ENCODE assay signal across 9 cellular contexts in genomic region chr3:31219131-31219843, GRCh38.
DNase-seq lines count a peak whose midpoint lies in the region; ATAC-seq and TF ChIP-seq lines count a peak whose summit lies in the region.
"Had no signal": no experiment of that assay in that cellular context is flagged by ENCODE, and none has a peak within 500 bp of the region (broad histone marks: within the 10 kb centered on the region; RNA-seq: fewer than 3 reads in every experiment).

No MANE protein-coding gene starts in this region.

- H2AFZ ChIP-seq in neural progenitor cell (replicated peaks): no peak overlapping the region

- H3K4me1 ChIP-seq in neural progenitor cell: no peaks in the 10 kb centered on the region

- intact Hi-C loops in CD4-positive, alpha-beta T cell (cut with DNase I, micrococcal nuclease): loop anchor here in 1 of 2 experiments (10.0 kb wide), 1 partner anchor 316 kb away; the partner anchor contains the start of gene STT3B
- intact Hi-C loops in activated T-helper 1 cell treated with anti-CD3 and anti-CD28 coated beads, Interleukin-12 subunit alpha, Interleukin-12 subunit beta, Interleukin-2, Interleukin-4 antibody, amounts not matched to agents 30 ng/mL and 10 ng/mL and 1 ng/mL, durations not matched to agents 14 hours and 24 hours and 36 hours (cut with micrococcal nuclease): loop anchor here (2.0 kb wide), 1 partner anchor 30 kb away; no protein-coding TSS in a partner anchor

- H4K20me1 ChIP-seq in neural progenitor cell (ENCODE audit: low read depth): no peaks in the 10 kb centered on the region

- H3K9me3 Mint-ChIP-seq in CD4-positive, alpha-beta T cell: peaks cover 4% of the 10 kb centered on the region
- peaks cover 9% of the 10 kb centered on the region for H3K9me3 Mint-ChIP-seq in activated T-helper 1 cell treated with anti-CD3 and anti-CD28 coated beads, Interleukin-12 subunit alpha, Interleukin-12 subunit beta, Interleukin-2, Interleukin-4 antibody, amounts not matched to agents 30 ng/mL and 10 ng/mL and 1 ng/mL, durations not matched to agents 14 hours and 24 hours and 36 hours
- H3K9me3 Mint-ChIP-seq in neural progenitor cell: no peaks in the 10 kb centered on the region

- peak overlapping the region; percentile 18 for H3K27ac Mint-ChIP-seq in CD4-positive, alpha-beta T cell
- peak overlapping the region; percentile 35 for H3K27ac Mint-ChIP-seq in activated T-helper 1 cell treated with anti-CD3 and anti-CD28 coated beads, Interleukin-12 subunit alpha, Interleukin-12 subunit beta, Interleukin-2, Interleukin-4 antibody, amounts not matched to agents 30 ng/mL and 10 ng/mL and 1 ng/mL, durations not matched to agents 14 hours and 24 hours and 36 hours
- H3K27ac Mint-ChIP-seq in neural progenitor cell: no peak overlapping the region

- no peak overlapping the region for H3K27ac ChIP-seq in CD4-positive, alpha-beta T cell (ENCODE audit: low read depth, low read length)
- no peak overlapping the region for H3K27ac ChIP-seq in neural progenitor cell

- H3K27me3 Mint-ChIP-seq in CD4-positive, alpha-beta T cell: no peaks in the 10 kb centered on the region
- no peaks in the 10 kb centered on the region for H3K27me3 Mint-ChIP-seq in activated T-helper 1 cell treated with anti-CD3 and anti-CD28 coated beads, Interleukin-12 subunit alpha, Interleukin-12 subunit beta, Interleukin-2, Interleukin-4 antibody, amounts not matched to agents 30 ng/mL and 10 ng/mL and 1 ng/mL, durations not matched to agents 14 hours and 24 hours and 36 hours (ENCODE audit: insufficient read depth)
- no peaks in the 10 kb centered on the region for H3K27me3 Mint-ChIP-seq in neural progenitor cell (ENCODE audit: insufficient read depth, low read depth)

- no peaks in the 10 kb centered on the region for H3K79me2 ChIP-seq in neural progenitor cell (ENCODE audit: low read depth)

- H3K36me3 Mint-ChIP-seq in CD4-positive, alpha-beta T cell (ENCODE audit: low read depth): no peaks in the 10 kb centered on the region
- H3K36me3 Mint-ChIP-seq in activated T-helper 1 cell treated with anti-CD3 and anti-CD28 coated beads, Interleukin-12 subunit alpha, Interleukin-12 subunit beta, Interleukin-2, Interleukin-4 antibody, amounts not matched to agents 30 ng/mL and 10 ng/mL and 1 ng/mL, durations not matched to agents 14 hours and 24 hours and 36 hours (ENCODE audit: low read depth): peaks cover 10% of the 10 kb centered on the region
- H3K36me3 Mint-ChIP-seq in neural progenitor cell: no peaks in the 10 kb centered on the region

- peaks cover 96% of the 10 kb centered on the region for H3K4me1 Mint-ChIP-seq in CD4-positive, alpha-beta T cell (ENCODE audit: low read depth)
- peaks cover 80% of the 10 kb centered on the region for H3K4me1 Mint-ChIP-seq in activated T-helper 1 cell treated with anti-CD3 and anti-CD28 coated beads, Interleukin-12 subunit alpha, Interleukin-12 subunit beta, Interleukin-2, Interleukin-4 antibody, amounts not matched to agents 30 ng/mL and 10 ng/mL and 1 ng/mL, durations not matched to agents 14 hours and 24 hours and 36 hours (ENCODE audit: low read depth)
- H3K4me1 Mint-ChIP-seq in neural progenitor cell: peaks cover 22% of the 10 kb centered on the region

- ATAC-seq in CD4-positive, alpha-beta T cell (ENCODE audit: poor library complexity): no peak
- ATAC-seq in GM19452 (IDR thresholded peaks at IDR 0.05; ENCODE audit: unreplicated experiment) (peak; percentile 83), HG03139 (IDR thresholded peaks at IDR 0.05; ENCODE audit: unreplicated experiment) (peak; percentile 46)

- H3K4me3 ChIP-seq in neural progenitor cell: no peak overlapping the region

- H3K4me2 ChIP-seq in neural progenitor cell: no peak overlapping the region

- TF ChIP-seq CTCF in CD4-positive, alpha-beta T cell (IDR thresholded peaks at IDR 0.05): no peak
- TF ChIP-seq CTCF in neural progenitor cell (IDR thresholded peaks at IDR 0.05): no peak

- no peak for DNase-seq in CD4-positive, alpha-beta T cell
- no peak for DNase-seq in activated T-helper 1 cell treated with anti-CD3 and anti-CD28 coated beads, Interleukin-12 subunit alpha, Interleukin-12 subunit beta, Interleukin-2, Interleukin-4 antibody, amounts not matched to agents 30 ng/mL and 10 ng/mL and 1 ng/mL, durations not matched to agents 14 hours and 24 hours and 36 hours (ENCODE audit: low spot score)
- DNase-seq in neural progenitor cell (ENCODE audit: low spot score) (no peak), NCI-H1092 treated with DMSO at 0.1 percent for 48 hours (lab: John Stamatoyannopoulos, UW) (no peak)
- no peak for DNase-seq in stimulated activated naive CD4-positive, alpha-beta T cell (lab: John Stamatoyannopoulos, UW)
- DNase-seq in activated T-cell treated with anti-CD3 and anti-CD28 coated beads, Interleukin-2, amount 50 U/mL, for 1 hour: no peak
- DNase-seq: MM.1S had no signal

- H3K36me3 ChIP-seq in neural progenitor cell: no peaks in the 10 kb centered on the region

- POLR2A ChIA-PET in CD4-positive, alpha-beta T cell (lab: Charles Lee): interaction anchor here (1.0 to 2.5 kb wide), 2 partner anchors 11 to 314 kb away, joined by 4 to 9 read pairs; partner anchors contain the start of gene STT3B

- H3K9ac ChIP-seq in neural progenitor cell: no peak overlapping the region

- H3K4me3 Mint-ChIP-seq in CD4-positive, alpha-beta T cell: peak overlapping the region; percentile 4
- H3K4me3 Mint-ChIP-seq in activated T-helper 1 cell treated with anti-CD3 and anti-CD28 coated beads, Interleukin-12 subunit alpha, Interleukin-12 subunit beta, Interleukin-2, Interleukin-4 antibody, amounts not matched to agents 30 ng/mL and 10 ng/mL and 1 ng/mL, durations not matched to agents 14 hours and 24 hours and 36 hours: no peak overlapping the region
- no peak overlapping the region for H3K4me3 Mint-ChIP-seq in neural progenitor cell

- no peaks in the 10 kb centered on the region for H3K9me3 ChIP-seq in CD4-positive, alpha-beta T cell (ENCODE audit: control insufficient read depth, low read length)
- no peaks in the 10 kb centered on the region for H3K9me3 ChIP-seq in neural progenitor cell (ENCODE audit: low read depth)

- CTCF ChIA-PET in CD4-positive, alpha-beta T cell (lab: Charles Lee): no interaction called here

- H3K27me3 ChIP-seq in CD4-positive, alpha-beta T cell (ENCODE audit: control insufficient read depth, insufficient read depth, low read length): no peaks in the 10 kb centered on the region
- H3K27me3 ChIP-seq in neural progenitor cell: no peaks in the 10 kb centered on the region

- H3F3A ChIP-seq in neural progenitor cell (ENCODE audit: low read depth): no peaks in the 10 kb centered on the region
